20 cellular contexts compared by ENCODE assay signal in genomic region chr3:161149529-161149928, GRCh38. TPM values are rescaled to one million over a fixed set of nuclear protein-coding genes. Genes with fewer than 3 reads are reported as not detected.
DNase-seq lines count a peak whose midpoint lies in the region; ATAC-seq and TF ChIP-seq lines count a peak whose summit lies in the region.
"Had no signal": no experiment of that assay in that cellular context is flagged by ENCODE, and none has a peak within 500 bp of the region (broad histone marks: within the 10 kb centered on the region; RNA-seq: fewer than 3 reads in every experiment).

No MANE protein-coding gene starts in this region.

- no peaks in the 10 kb centered on the region for H3F3A ChIP-seq in neural progenitor cell (ENCODE audit: low read depth)

- H2AFZ ChIP-seq in neural progenitor cell (replicated peaks), result no peak overlapping the region

- TF ChIP-seq CTCF in neural progenitor cell (IDR thresholded peaks at IDR 0.05) (no peak), lower lobe of right lung (IDR thresholded peaks at IDR 0.05) (no peak)

- H3K36me3 ChIP-seq in neural progenitor cell, result no peaks in the 10 kb centered on the region
- H3K36me3 ChIP-seq in lower lobe of right lung, result no peaks in the 10 kb centered on the region
- H3K36me3 ChIP-seq: colonic mucosa, heart right ventricle, tibial nerve had no signal

- H3K27me3 ChIP-seq in neural progenitor cell, result no peaks in the 10 kb centered on the region
- H3K27me3 ChIP-seq in lower lobe of right lung (ENCODE audit: low read depth), result no peaks in the 10 kb centered on the region
- H3K27me3 ChIP-seq: colonic mucosa, heart right ventricle, tibial nerve had no signal

- H3K27ac ChIP-seq in neural progenitor cell (no peak overlapping the region), lower lobe of right lung (no peak overlapping the region)
- H3K27ac ChIP-seq: colonic mucosa, heart right ventricle, tibial nerve had no signal

- H3K36me3 Mint-ChIP-seq in neural progenitor cell, result no peaks in the 10 kb centered on the region
- H3K36me3 Mint-ChIP-seq: stimulated activated naive B cell treated with anti-CD40 and anti-IgM and Interleukin-4, amounts not matched to agents 10 μg/mL and 1 μg/mL and 100 μg/mL, for 72 hours had no signal

- no peaks in the 10 kb centered on the region for H3K79me2 ChIP-seq in neural progenitor cell (ENCODE audit: low read depth)

- no peak overlapping the region for H3K27ac Mint-ChIP-seq in neural progenitor cell
- H3K27ac Mint-ChIP-seq: stimulated activated naive B cell treated with anti-CD40 and anti-IgM and Interleukin-4, amounts not matched to agents 10 μg/mL and 1 μg/mL and 100 μg/mL, for 72 hours had no signal

- H3K4me1 ChIP-seq in neural progenitor cell, result no peaks in the 10 kb centered on the region
- no peaks in the 10 kb centered on the region for H3K4me1 ChIP-seq in lower lobe of right lung
- H3K4me1 ChIP-seq: colonic mucosa had no signal

- H3K9me3 Mint-ChIP-seq in neural progenitor cell, result no peaks in the 10 kb centered on the region

- H3K27me3 Mint-ChIP-seq in neural progenitor cell (ENCODE audit: insufficient read depth, low read depth), result peaks cover 2% of the 10 kb centered on the region
- H3K27me3 Mint-ChIP-seq: stimulated activated naive B cell treated with anti-CD40 and anti-IgM and Interleukin-4, amounts not matched to agents 10 μg/mL and 1 μg/mL and 100 μg/mL, for 72 hours had no signal

- H3K4me3 Mint-ChIP-seq in neural progenitor cell, result no peak overlapping the region
- H3K4me3 Mint-ChIP-seq: stimulated activated naive B cell treated with anti-CD40 and anti-IgM and Interleukin-4, amounts not matched to agents 10 μg/mL and 1 μg/mL and 100 μg/mL, for 72 hours had no signal

- ATAC-seq in HG02623 (IDR thresholded peaks at IDR 0.05; ENCODE audit: unreplicated experiment) (no peak), lower lobe of right lung (no peak)
- ATAC-seq: heart right ventricle; stimulated activated naive B cell treated with anti-CD40 and anti-IgM and Interleukin-4, amounts not matched to agents 10 μg/mL and 1 μg/mL and 100 μg/mL, for 72 hours had no signal

- no peak overlapping the region for H3K9ac ChIP-seq in neural progenitor cell

- DNase-seq in HT-29 (ENCODE audit: low spot score) (peak; percentile 45), NCI-H2171 treated with DMSO at 0.1 percent for 48 hours (lab: John Stamatoyannopoulos, UW) (peak; percentile 25), astrocyte of the hippocampus (ENCODE audit: low read depth, low spot score) (peak; percentile 65), iris pigment epithelial cell (ENCODE audit: low read depth) (peak; percentile 83), neural progenitor cell (ENCODE audit: low spot score) (no peak), lower lobe of right lung (no peak)
- DNase-seq in stimulated activated CD4-positive, alpha-beta T cell treated with anti-CD3 and anti-CD28 coated beads, Interleukin-4, amount 100 ng/mL, for 4 hours, result no peak
- DNase-seq: activated CD4-positive, alpha-beta T cell treated with anti-CD3 and anti-CD28 coated beads for 48 hours; activated gamma-delta T cell; anterior cingulate cortex; colonic mucosa; heart right ventricle; IMR-90; NCI-H1105 treated with DMSO at 0.1 percent for 48 hours; NCI-H345; SHP77; stimulated activated naive B cell treated with anti-CD40 and anti-IgM and Interleukin-4, amounts not matched to agents 10 μg/mL and 1 μg/mL and 100 μg/mL, for 72 hours; T-helper 9 cell had no signal

- intact Hi-C loops in lower lobe of right lung (cut with DNase I), result no loop called here

- H3K4me3 ChIP-seq in neural progenitor cell, result no peak overlapping the region
- no peak overlapping the region for H3K4me3 ChIP-seq in lower lobe of right lung
- H3K4me3 ChIP-seq: colonic mucosa, heart right ventricle, tibial nerve had no signal

- no peaks in the 10 kb centered on the region for H3K4me1 Mint-ChIP-seq in neural progenitor cell
- H3K4me1 Mint-ChIP-seq: stimulated activated naive B cell treated with anti-CD40 and anti-IgM and Interleukin-4, amounts not matched to agents 10 μg/mL and 1 μg/mL and 100 μg/mL, for 72 hours had no signal

- H3K9me3 ChIP-seq in neural progenitor cell (ENCODE audit: low read depth), result no peaks in the 10 kb centered on the region
- H3K9me3 ChIP-seq in lower lobe of right lung, result no peaks in the 10 kb centered on the region
- H3K9me3 ChIP-seq: colonic mucosa, heart right ventricle, tibial nerve had no signal

- H4K20me1 ChIP-seq in neural progenitor cell (ENCODE audit: low read depth), result no peaks in the 10 kb centered on the region

- H3K4me2 ChIP-seq in neural progenitor cell, result no peak overlapping the region

RNA-seq across cellular contexts. Expression of gene B3GALNT1, which starts 44.4 kb away (rescaled TPM):
- not detected in 2 replicates for total RNA-seq in HT-29 (2014; rRNA removed; shearing (Covaris generic))
- 13.8 and 22.5 TPM in 2 replicates for total RNA-seq in neural progenitor cell (ENCODE audit: low replicate concordance)
- 25.8 TPM for total RNA-seq in lower lobe of right lung

Comparison
In these comparisons a context has a peak if more than half of its experiments do, and no peak if none do; other contexts are left out.
1. DNase-seq: peak in HT-29 (single experiment), NCI-H2171 treated with DMSO at 0.1 percent for 48 hours (single experiment), astrocyte of the hippocampus (single experiment) and iris pigment epithelial cell (single experiment); none in neural progenitor cell (single experiment), lower lobe of right lung (single experiment) and stimulated activated CD4-positive, alpha-beta T cell treated with anti-CD3 and anti-CD28 coated beads, Interleukin-4, amount 100 ng/mL, for 4 hours (0 of 2).
2. RNA of gene B3GALNT1, which starts 44.4 kb away (total RNA-seq): 25.8 TPM in lower lobe of right lung (single experiment) and 13.8 to 22.5 TPM in neural progenitor cell; not detected in HT-29; every median in the first group is over 10 times any median in the second.